In genomic region chr22:25668437-25668836, GRCh38 we compare ENCODE assay signal across 19 cellular contexts.
DNase-seq lines count a peak whose midpoint lies in the region; ATAC-seq, FAIRE-seq and TF ChIP-seq lines count a peak whose summit lies in the region.
"Had no signal": no experiment of that assay in that cellular context is flagged by ENCODE, and none has a peak within 500 bp of the region (broad histone marks: within the 10 kb centered on the region; RNA-seq: fewer than 3 reads in every experiment).

No MANE protein-coding gene starts in this region.

- H3K9ac ChIP-seq in astrocyte (ENCODE audit: low read length), result no peak overlapping the region

- ATAC-seq in gastroesophageal sphincter, result peak; percentile 43
- ATAC-seq: natural killer cell treated with Interleukin-12 subunit alpha and Interleukin-12 subunit beta and Interleukin-15 and Interleukin-18, amount 100 ng/mL, for 72 hours; PC-3; T-helper 17 cell had no signal

- no peak overlapping the region for H3K27ac ChIP-seq in astrocyte (ENCODE audit: low read depth, low read length)
- no peak overlapping the region for H3K27ac ChIP-seq in gastroesophageal sphincter
- H3K27ac ChIP-seq: 22Rv1, hepatocyte had no signal

- no peaks in the 10 kb centered on the region for H3K4me1 ChIP-seq in astrocyte (ENCODE audit: insufficient read depth, low read length)
- peaks cover 0 to 26% (median 0%) of the 10 kb centered on the region in 3 donors for H3K4me1 ChIP-seq in gastroesophageal sphincter

- H3K4me3 ChIP-seq in astrocyte (ENCODE audit: insufficient read depth, low read depth, low read length) (no peak overlapping the region), gastroesophageal sphincter (no peak overlapping the region)
- H3K4me3 ChIP-seq: HAP-1, hepatocyte, skin epidermis had no signal

- H3K4me3 Mint-ChIP-seq in astrocyte (ENCODE audit: unreplicated experiment), result no peak overlapping the region
- H3K4me3 Mint-ChIP-seq: natural killer cell treated with Interleukin-12 subunit alpha and Interleukin-12 subunit beta and Interleukin-15 and Interleukin-18, amount 100 ng/mL, for 72 hours; T-helper 17 cell had no signal

- no peaks in the 10 kb centered on the region for H3K27me3 Mint-ChIP-seq in astrocyte (ENCODE audit: low read depth, unreplicated experiment)
- H3K27me3 Mint-ChIP-seq: natural killer cell treated with Interleukin-12 subunit alpha and Interleukin-12 subunit beta and Interleukin-15 and Interleukin-18, amount 100 ng/mL, for 72 hours had no signal

- no peak for TF ChIP-seq EP300 in gastroesophageal sphincter (IDR thresholded peaks at IDR 0.05)

- H3K27me3 ChIP-seq in astrocyte (ENCODE audit: insufficient read depth, low read length) (no peaks in the 10 kb centered on the region), gastroesophageal sphincter (no peaks in the 10 kb centered on the region)
- H3K27me3 ChIP-seq: hepatocyte had no signal

- TF ChIP-seq CTCF in astrocyte (IDR thresholded peaks at IDR 0.05; ENCODE audit: insufficient read depth, low read depth, low read length) (no peak), gastroesophageal sphincter (IDR thresholded peaks at IDR 0.05) (no peak)

- no peaks in the 10 kb centered on the region for H3K36me3 Mint-ChIP-seq in astrocyte (ENCODE audit: low read depth, unreplicated experiment)
- H3K36me3 Mint-ChIP-seq: natural killer cell treated with Interleukin-12 subunit alpha and Interleukin-12 subunit beta and Interleukin-15 and Interleukin-18, amount 100 ng/mL, for 72 hours had no signal

- H3K36me3 ChIP-seq in astrocyte (ENCODE audit: insufficient read depth, low read length) (no peaks in the 10 kb centered on the region), gastroesophageal sphincter (no peaks in the 10 kb centered on the region)
- H3K36me3 ChIP-seq: HAP-1 had no signal

- TF ChIP-seq POLR2A in gastroesophageal sphincter (IDR thresholded peaks at IDR 0.05), result no peak

- H3K9me3 Mint-ChIP-seq in astrocyte (ENCODE audit: unreplicated experiment), result no peaks in the 10 kb centered on the region
- H3K9me3 Mint-ChIP-seq: brain; natural killer cell treated with Interleukin-12 subunit alpha and Interleukin-12 subunit beta and Interleukin-15 and Interleukin-18, amount 100 ng/mL, for 72 hours had no signal

- peak overlapping the region; percentile 4 for H3K4me2 ChIP-seq in astrocyte (ENCODE audit: low read length)
- H3K4me2 ChIP-seq: hepatocyte had no signal

- H4K20me1 ChIP-seq in astrocyte (ENCODE audit: insufficient read depth, low read length), result no peaks in the 10 kb centered on the region

- no peak for FAIRE-seq in astrocyte (lab: Jason Lieb, UNC)
- FAIRE-seq in urothelium cell line (lab: Jason Lieb, UNC), result peak; percentile 85
- FAIRE-seq: HTR-8/SVneo had no signal

- 6% methylated on average over 2 of the region's 2 CpGs; no CpG with 5 or more reads in 1 of the 2 donors for WGBS in gastroesophageal sphincter (ENCODE audit: low coverage in 1 of 2), 2 donors

- no peaks in the 10 kb centered on the region for H3K4me1 Mint-ChIP-seq in astrocyte (ENCODE audit: low read depth, unreplicated experiment)
- H3K4me1 Mint-ChIP-seq: T-helper 17 cell had no signal

- H3K79me2 ChIP-seq in astrocyte (ENCODE audit: insufficient read depth, low read length), result no peaks in the 10 kb centered on the region
- H3K79me2 ChIP-seq: hepatocyte had no signal

- no peaks in the 10 kb centered on the region for H3K9me3 ChIP-seq in astrocyte (ENCODE audit: insufficient read depth, low read depth, low read length)
- no peaks in the 10 kb centered on the region for H3K9me3 ChIP-seq in gastroesophageal sphincter
- H3K9me3 ChIP-seq: HAP-1 had no signal

- no peak overlapping the region for H2AFZ ChIP-seq in astrocyte (ENCODE audit: low read depth, low read length)
- H2AFZ ChIP-seq: hepatocyte had no signal

- H3K27ac Mint-ChIP-seq in astrocyte (ENCODE audit: unreplicated experiment), result no peak overlapping the region
- H3K27ac Mint-ChIP-seq: natural killer cell treated with Interleukin-12 subunit alpha and Interleukin-12 subunit beta and Interleukin-15 and Interleukin-18, amount 100 ng/mL, for 72 hours; T-helper 17 cell had no signal

- peak; percentile 46 for DNase-seq in DMS 273 (lab: John Stamatoyannopoulos, UW; ENCODE audit: unreplicated experiment)
- no peak for DNase-seq in DMS 273 treated with DMSO at 0.1 percent for 48 hours (lab: John Stamatoyannopoulos, UW)
- DNase-seq in astrocyte (ENCODE audit: low read depth), result peak; percentile 65
- no peak for DNase-seq in urothelium cell line (ENCODE audit: low spot score)
- DNase-seq in DMS53 (lab: John Stamatoyannopoulos, UW), result no peak
- no peak for DNase-seq in SW 1271 (lab: John Stamatoyannopoulos, UW)
- DNase-seq in foreskin melanocyte, result no peak
- DNase-seq: activated CD4-positive, alpha-beta T cell treated with anti-CD3 and anti-CD28 coated beads for 48 hours; NCI-H1048; PC-3; T-helper 17 cell had no signal

Comparison
In these comparisons a context has a peak if more than half of its experiments do, and no peak if none do; other contexts are left out.
1. DNase-seq: peak in DMS 273 (single experiment) and astrocyte (single experiment); none in DMS 273 treated with DMSO at 0.1 percent for 48 hours (single experiment), urothelium cell line (single experiment), DMS53 (single experiment), SW 1271 (0 of 2) and foreskin melanocyte (single experiment).